Comparison of ENCODE assay signal across 8 cellular contexts in the genomic region with DNA sequence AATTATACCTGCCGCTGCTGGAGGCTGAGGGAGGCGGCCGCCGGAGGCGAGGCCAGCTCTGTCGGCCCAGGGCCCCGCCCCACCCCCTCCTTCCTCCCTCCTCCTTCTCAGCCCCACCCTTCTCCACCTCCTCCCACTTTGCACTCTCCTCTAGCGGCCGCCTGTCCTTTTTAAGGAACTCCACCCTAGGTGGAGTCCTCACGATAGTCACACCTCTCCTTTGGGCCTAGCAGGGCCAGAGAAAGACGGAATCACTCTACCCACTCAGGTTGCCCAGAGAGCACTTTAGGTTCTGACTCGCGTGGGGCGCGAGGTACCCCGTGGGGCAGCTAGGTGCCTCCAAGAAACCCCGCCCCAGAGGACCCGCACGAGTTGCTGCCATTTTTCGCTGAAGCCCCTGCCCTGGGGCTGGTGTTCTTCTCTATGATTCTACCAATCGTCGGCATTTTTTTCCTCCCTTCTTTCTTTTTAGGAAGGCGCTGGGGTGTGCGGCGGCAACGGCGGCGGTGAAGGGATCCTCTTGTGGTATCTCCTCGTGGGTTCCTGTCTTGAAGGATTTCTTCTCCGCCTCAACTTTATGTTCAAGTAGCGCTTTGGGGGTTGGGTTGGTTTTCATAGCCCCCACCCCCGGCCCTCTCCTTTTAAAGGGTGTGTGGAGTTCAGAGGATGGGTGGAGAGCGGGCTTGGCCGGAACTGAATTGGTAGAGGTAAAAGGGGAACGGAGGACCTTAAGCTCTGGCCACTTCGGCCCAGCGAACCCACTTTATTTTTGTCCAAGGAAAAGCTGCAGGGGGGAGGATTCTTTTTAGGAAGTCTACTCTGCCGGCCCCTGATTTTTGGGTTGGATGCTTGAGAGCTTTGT. TPM values are rescaled to one million over a fixed set of nuclear protein-coding genes. Genes with fewer than 3 reads are reported as not detected.
DNase-seq lines count a peak whose midpoint lies in the region; ATAC-seq and TF ChIP-seq lines count a peak whose summit lies in the region.

A gene (plus strand): TSS at position 136 of the 862 bp plus-strand sequence. CDS start 979 bp downstream, outside the sequence.

- peak within 1 kb of the TSS; percentile 90 for H2AFZ ChIP-seq in GM23338

- no peaks in the 10 kb centered on the region for H3K36me3 ChIP-seq in GM23338 (ENCODE audit: insufficient read depth)

- H3K27me3 Mint-ChIP-seq in GM23338 (ENCODE audit: insufficient read depth, low read depth, poor library complexity) = no peaks in the 10 kb centered on the region

- no peaks in the 10 kb centered on the region for H3K9me2 ChIP-seq in GM23338 (ENCODE audit: insufficient read depth)

- H3K27ac Mint-ChIP-seq in GM23338 = peak within 1 kb of the TSS; percentile 80

- DNase-seq in GM12864 (ENCODE audit: low read depth) = peak; percentile 34
- DNase-seq in GM23338 (ENCODE audit: low spot score) = peak; percentile 72
- peak; percentile 68 for DNase-seq in NOMO-1 treated with dmso at 0.1 percent for 144 hours (lab: John Stamatoyannopoulos, UW; ENCODE audit: unreplicated experiment)
- DNase-seq in stimulated activated CD4-positive, alpha-beta T cell treated with anti-CD3 and anti-CD28 coated beads, Interleukin-12 subunit alpha, Interleukin-12 subunit beta, amount 100 ng/mL, for 4 hours = peak; percentile 28
- no peak for DNase-seq in A172 (ENCODE audit: low spot score)
- DNase-seq in NCI-H2029 (lab: John Stamatoyannopoulos, UW) = no peak

- H3K27ac ChIP-seq in GM23338 (ENCODE audit: low read depth) (peak within 1 kb of the TSS; percentile 66; the same call in 1 of the 2 replicates), angular gyrus (ENCODE audit: low read depth, low read length) (peak within 1 kb of the TSS; percentile 35)

- ATAC-seq in GM23338 = peak; percentile 70

- peaks cover 23% of the 10 kb centered on the region for H3K4me1 Mint-ChIP-seq in GM23338

- H3K4me3 ChIP-seq in GM12864 (ENCODE audit: low read depth, low read length) (peak within 1 kb of the TSS; percentile 62), GM23338 (peak within 1 kb of the TSS; percentile 75), iPS-18c (ENCODE audit: insufficient read depth, low read depth, low read length) (peak within 1 kb of the TSS; percentile 57)

- H3K9me3 ChIP-seq in iPS-18c (ENCODE audit: control insufficient read depth, insufficient read depth, low read length) = peaks cover 2% of the 10 kb centered on the region

- peak within 1 kb of the TSS; percentile 82 for H3K4me3 Mint-ChIP-seq in GM23338

- H3F3A ChIP-seq in GM23338 (replicated peaks; ENCODE audit: low read depth) = no peaks in the 10 kb centered on the region

- no peaks in the 10 kb centered on the region for H3K27me3 ChIP-seq in GM23338 (ENCODE audit: insufficient read depth)

- no peaks in the 10 kb centered on the region for H3K79me2 ChIP-seq in GM23338 (replicated peaks; ENCODE audit: insufficient read depth)

- H4K20me1 ChIP-seq in GM23338 (replicated peaks; ENCODE audit: insufficient read depth) = no peaks in the 10 kb centered on the region

- no peaks in the 10 kb centered on the region for H3K9me3 Mint-ChIP-seq in GM23338

- H3K4me1 ChIP-seq in GM23338 (ENCODE audit: insufficient read depth) = peaks cover 11% of the 10 kb centered on the region; the same call in 1 of the 2 replicates

- TF ChIP-seq CTCF in GM12864 (IDR thresholded peaks at IDR 0.05; ENCODE audit: low read depth, low read length, missing control alignments) (no peak), GM23338 (conservative IDR thresholded peaks at IDR 0.05; ENCODE audit: low read depth in 2 of 2) (no peak)

- no peaks in the 10 kb centered on the region for H3K36me3 Mint-ChIP-seq in GM23338 (ENCODE audit: low read depth)

- peak within 1 kb of the TSS; percentile 87 for H3K4me2 ChIP-seq in GM23338

TF ChIP-seq in GM23338, 12 proteins besides CTCF, POLR2A, EP300 and RAD21:
- TF ChIP-seq STAT1 (IDR thresholded peaks at IDR 0.05; ENCODE audit: unreplicated experiment) (no peak), ZNF114 (CRISPR knock-in tag; IDR thresholded peaks at IDR 0.05) (no peak), EZH2phosphoT487 (IDR thresholded peaks at IDR 0.05; ENCODE audit: unreplicated experiment) (no peak), ZNF331 (CRISPR knock-in tag; IDR thresholded peaks at IDR 0.05; ENCODE audit: low read depth) (no peak), POLR2AphosphoS5 (IDR thresholded peaks at IDR 0.05; ENCODE audit: low read depth) (0 out of 2 replicates have a peak, but pooled peaks have one; percentile 27), JUNB (IDR thresholded peaks at IDR 0.05; ENCODE audit: unreplicated experiment) (no peak)
- TF ChIP-seq, protein P1, sequence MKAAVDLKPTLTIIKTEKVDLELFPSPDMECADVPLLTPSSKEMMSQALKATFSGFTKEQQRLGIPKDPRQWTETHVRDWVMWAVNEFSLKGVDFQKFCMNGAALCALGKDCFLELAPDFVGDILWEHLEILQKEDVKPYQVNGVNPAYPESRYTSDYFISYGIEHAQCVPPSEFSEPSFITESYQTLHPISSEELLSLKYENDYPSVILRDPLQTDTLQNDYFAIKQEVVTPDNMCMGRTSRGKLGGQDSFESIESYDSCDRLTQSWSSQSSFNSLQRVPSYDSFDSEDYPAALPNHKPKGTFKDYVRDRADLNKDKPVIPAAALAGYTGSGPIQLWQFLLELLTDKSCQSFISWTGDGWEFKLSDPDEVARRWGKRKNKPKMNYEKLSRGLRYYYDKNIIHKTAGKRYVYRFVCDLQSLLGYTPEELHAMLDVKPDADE (IDR thresholded peaks at IDR 0.05) = no peak

RNA-seq across cellular contexts. Expression of the gene that starts here (rescaled TPM):
- 8.7 and 11.5 TPM in 2 replicates for total RNA-seq in GM23338 (2014; rRNA removed; shearing (Covaris generic))
- 2.6 and 2.7 TPM in 2 replicates for polyA plus RNA-seq in GM23338 (2016; fragmentation: Nextera tagmentation; extraction: Ambion mirVana)
- total RNA-seq in A172 (2014; rRNA removed; shearing (Covaris generic)) = not detected in 2 replicates

Comparison
In these comparisons a context has a peak if more than half of its experiments do, and no peak if none do; other contexts are left out.
1. DNase-seq: peak in GM12864 (single experiment), GM23338 (single experiment), NOMO-1 treated with dmso at 0.1 percent for 144 hours (single experiment) and stimulated activated CD4-positive, alpha-beta T cell treated with anti-CD3 and anti-CD28 coated beads, Interleukin-12 subunit alpha, Interleukin-12 subunit beta, amount 100 ng/mL, for 4 hours (single experiment); none in A172 (single experiment) and NCI-H2029 (single experiment).
2. Peak in every context shown above with its lines, with median percentiles within 50 percentile points of each other: H3K4me3 ChIP-seq.